12 cellular contexts compared by ENCODE assay signal in the genomic region with DNA sequence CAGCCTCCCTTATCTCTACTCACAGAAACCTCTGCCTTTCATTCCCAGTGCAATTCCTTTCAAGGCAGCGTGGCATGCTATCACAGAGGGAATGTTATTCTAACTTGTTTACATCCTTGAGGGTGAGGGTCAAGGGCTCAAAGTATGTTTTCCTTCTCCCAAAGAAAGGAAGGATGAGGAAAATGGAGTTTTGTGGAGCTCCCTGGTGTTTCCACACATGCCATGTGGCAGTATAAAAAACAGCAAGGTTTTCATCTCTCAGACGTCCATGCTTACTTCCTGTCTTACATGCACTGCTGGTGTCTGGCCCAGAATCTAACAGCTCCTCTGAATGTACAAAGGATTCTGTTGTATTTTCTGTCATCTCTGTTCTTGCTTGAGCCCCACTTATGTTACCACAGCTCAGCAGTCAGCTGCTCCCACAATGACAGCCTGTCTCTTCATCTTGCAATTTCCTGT.
A peak's percentile ranks its signal among the peaks of the same experiment; 100 is the strongest.
DNase-seq lines count a peak whose midpoint lies in the region; ATAC-seq and TF ChIP-seq lines count a peak whose summit lies in the region.
"Had no signal": no experiment of that assay in that cellular context is flagged by ENCODE, and none has a peak within 500 bp of the region (broad histone marks: within the 10 kb centered on the region; RNA-seq: fewer than 3 reads in every experiment).

No MANE protein-coding gene starts in this region.

- TF ChIP-seq CTCF in tibial artery (IDR thresholded peaks at IDR 0.05), result no peak

- in situ Hi-C loops in G401 (cut with HindIII; ENCODE audit: low sequenced_read_pairs), result no loop called here

- H3K36me3 Mint-ChIP-seq in activated T-helper 17 cell treated with anti-CD3 and anti-CD28 coated beads, Interleukin-2, amount 50 U/mL, for 72 hours (ENCODE audit: low read depth), result no peaks in the 10 kb centered on the region
- H3K36me3 Mint-ChIP-seq: activated naive CD4-positive, alpha-beta T cell treated with anti-CD3 and anti-CD28 coated beads, Interleukin-2, amount 10 ng/mL, durations not matched to agents 7 days and 5 days had no signal

- no peak overlapping the region for H3K4me3 ChIP-seq in tibial artery
- H3K4me3 ChIP-seq: PC-9 had no signal

- H3K9me3 ChIP-seq in tibial artery, result no peaks in the 10 kb centered on the region

- H3K27me3 ChIP-seq in tibial artery, result no peaks in the 10 kb centered on the region

- peaks cover 5% of the 10 kb centered on the region for H3K27me3 Mint-ChIP-seq in activated T-helper 17 cell treated with anti-CD3 and anti-CD28 coated beads, Interleukin-2, amount 50 U/mL, for 72 hours
- H3K27me3 Mint-ChIP-seq: activated naive CD4-positive, alpha-beta T cell treated with anti-CD3 and anti-CD28 coated beads, Interleukin-2, amount 10 ng/mL, durations not matched to agents 7 days and 5 days had no signal

- H3K27ac Mint-ChIP-seq in activated T-helper 17 cell treated with anti-CD3 and anti-CD28 coated beads, Interleukin-2, amount 50 U/mL, for 72 hours, result peak overlapping the region; percentile 29
- H3K27ac Mint-ChIP-seq: activated naive CD4-positive, alpha-beta T cell treated with anti-CD3 and anti-CD28 coated beads, Interleukin-2, amount 10 ng/mL, durations not matched to agents 7 days and 5 days had no signal

- intact Hi-C loops in tibial artery (cut with DNase I; ENCODE audit: low total_unique reads), result no loop called here

- H3K36me3 ChIP-seq in tibial artery, result no peaks in the 10 kb centered on the region

- H3K4me1 ChIP-seq in tibial artery, result no peaks in the 10 kb centered on the region

- ATAC-seq in activated T-helper 17 cell treated with anti-CD3 and anti-CD28 coated beads, Interleukin-2, amount 50 U/mL, for 72 hours (replicated peaks), result no peak

- no peak overlapping the region for H3K4me3 Mint-ChIP-seq in activated T-helper 17 cell treated with anti-CD3 and anti-CD28 coated beads, Interleukin-2, amount 50 U/mL, for 72 hours
- H3K4me3 Mint-ChIP-seq: activated naive CD4-positive, alpha-beta T cell treated with anti-CD3 and anti-CD28 coated beads, Interleukin-2, amount 10 ng/mL, durations not matched to agents 7 days and 5 days had no signal

- H3K9me3 Mint-ChIP-seq in activated T-helper 17 cell treated with anti-CD3 and anti-CD28 coated beads, Interleukin-2, amount 50 U/mL, for 72 hours, result no peaks in the 10 kb centered on the region
- H3K9me3 Mint-ChIP-seq: activated naive CD4-positive, alpha-beta T cell treated with anti-CD3 and anti-CD28 coated beads, Interleukin-2, amount 10 ng/mL, durations not matched to agents 7 days and 5 days had no signal

- H3K4me1 Mint-ChIP-seq in activated T-helper 17 cell treated with anti-CD3 and anti-CD28 coated beads, Interleukin-2, amount 50 U/mL, for 72 hours, result no peaks in the 10 kb centered on the region

- peak; percentile 44 for DNase-seq in G401 (ENCODE audit: low spot score)
- peak; percentile 42 for DNase-seq in glomerular endothelial cell (ENCODE audit: extremely low read depth, low read depth, low spot score)
- DNase-seq in pulmonary artery endothelial cell (ENCODE audit: low read depth, low spot score), result peak; percentile 88
- DNase-seq in NCI-H1694 treated with DMSO at 0.1 percent for 48 hours (lab: John Stamatoyannopoulos, UW), result no peak
- no peak for DNase-seq in NCI-H2081 (lab: John Stamatoyannopoulos, UW)
- DNase-seq in NCI-H1930 (lab: John Stamatoyannopoulos, UW), result no peak
- DNase-seq in tibial artery, result no peak
- DNase-seq: activated naive CD4-positive, alpha-beta T cell treated with anti-CD3 and anti-CD28 coated beads, Interleukin-2, amount 10 ng/mL, durations not matched to agents 7 days and 5 days; H7; NCI-H1417; PC-9 had no signal

- H3K27ac ChIP-seq in tibial artery, result no peak overlapping the region
- H3K27ac ChIP-seq: PC-9 had no signal

Comparison
In these comparisons a context has a peak if more than half of its experiments do, and no peak if none do; other contexts are left out.
1. DNase-seq: peak in G401 (single experiment), glomerular endothelial cell (single experiment) and pulmonary artery endothelial cell (single experiment); none in NCI-H1694 treated with DMSO at 0.1 percent for 48 hours (single experiment), NCI-H2081 (0 of 2), NCI-H1930 (0 of 2) and tibial artery (0 of 2).